ENCODE assay signal across 20 cellular contexts in genomic region chr13:77055158-77055557, GRCh38. TPM values are rescaled to one million over a fixed set of nuclear protein-coding genes. Genes with fewer than 3 reads are reported as not detected.
DNase-seq lines count a peak whose midpoint lies in the region; ATAC-seq, FAIRE-seq and TF ChIP-seq lines count a peak whose summit lies in the region.
"Had no signal": no experiment of that assay in that cellular context is flagged by ENCODE, and none has a peak within 500 bp of the region (broad histone marks: within the 10 kb centered on the region; RNA-seq: fewer than 3 reads in every experiment).

No MANE protein-coding gene starts in this region.

- intact Hi-C loops in HepG2 (cut with micrococcal nuclease; ENCODE audit: unreplicated experiment) (no loop called here), right lobe of liver (cut with DNase I) (no loop called here)

- ATAC-seq in HepG2 (no peak), T-helper 17 cell (no peak), right lobe of liver (peak; percentile 75 to 82 (median 78))
- no peak for ATAC-seq in stimulated activated memory B cell treated with anti-CD40 and anti-IgM and Interleukin-4, amounts not matched to agents 10 μg/mL and 1 μg/mL and 100 μg/mL, for 72 hours

- H3K4me3 ChIP-seq in liver (ENCODE audit: low read depth in 1 of 3, low read length in 3 of 3) = no peak overlapping the region
- H3K4me3 ChIP-seq in HepG2 (replicated peaks in 1 of 3; ENCODE audit: insufficient read depth in 1 of 3, low read depth in 2 of 3, low read length in 3 of 3) = no peak overlapping the region
- H3K4me3 ChIP-seq in right lobe of liver = peak overlapping the region in 2 of 3 donors; percentile 0 to 5
- H3K4me3 ChIP-seq: BLaER1, HAP-1 had no signal

- H3K27ac ChIP-seq in liver (ENCODE audit: low read depth in 1 of 2, low read length in 2 of 2) (peak overlapping the region; percentile 55 to 69), HepG2 (ENCODE audit: extremely low read length, insufficient read depth, low read length) (no peak overlapping the region), right lobe of liver (peak overlapping the region in 2 of 3 donors; percentile 47 to 59)
- H3K27ac ChIP-seq: BLaER1 had no signal

- H3K4me1 ChIP-seq in liver (ENCODE audit: control insufficient read depth in 4 of 4, insufficient read depth in 4 of 4, low read length in 3 of 4) (peaks cover 10 to 44% (median 31%) of the 10 kb centered on the region in 4 donors), HepG2 (ENCODE audit: insufficient read depth, low read length) (peaks cover 12% of the 10 kb centered on the region; the same call in 1 of the 2 replicates), right lobe of liver (peaks cover 0 to 38% (median 13%) of the 10 kb centered on the region in 4 donors)
- H3K4me1 ChIP-seq: BLaER1, HAP-1 had no signal

- no peak overlapping the region for H2AFZ ChIP-seq in HepG2 (ENCODE audit: low read length)

- POLR2A ChIA-PET in HepG2 (lab: Yijun Ruan, JAX) = interaction anchor here (2.2 kb wide), 1 partner anchor 29 kb away, joined by 5 read pairs; the partner anchor contains the start of gene FBXL3

- no TSS peak for BruUV-seq in HepG2 (replicated peaks; lab: Mats Ljungman, UMichigan)

- H3K27me3 ChIP-seq in liver (ENCODE audit: control insufficient read depth in 4 of 4, insufficient read depth in 4 of 4, low read length in 3 of 4) = no peaks in the 10 kb centered on the region
- H3K27me3 ChIP-seq in HepG2 (ENCODE audit: control insufficient read depth in 1 of 2, insufficient read depth in 2 of 2, low read length in 2 of 2) = no peaks in the 10 kb centered on the region
- no peaks in the 10 kb centered on the region for H3K27me3 ChIP-seq in right lobe of liver
- H3K27me3 ChIP-seq: BLaER1 had no signal

- H3K9ac ChIP-seq in liver (ENCODE audit: low read depth in 1 of 2, low read length in 2 of 2) (no peak overlapping the region), HepG2 (ENCODE audit: insufficient read depth, low read depth, low read length) (no peak overlapping the region)
- H3K9ac ChIP-seq: BLaER1 had no signal

- H3K27ac Mint-ChIP-seq in T-helper 17 cell = peak overlapping the region; percentile 72
- peak overlapping the region; percentile 26 for H3K27ac Mint-ChIP-seq in stimulated activated memory B cell treated with anti-CD40 and anti-IgM and Interleukin-4, amounts not matched to agents 10 μg/mL and 1 μg/mL and 100 μg/mL, for 72 hours
- H3K27ac Mint-ChIP-seq: CD4-positive, alpha-beta T cell had no signal

- H3K9me3 ChIP-seq in liver (ENCODE audit: control insufficient read depth in 4 of 4, low read length in 3 of 4) (no peaks in the 10 kb centered on the region), HepG2 (ENCODE audit: low read length) (no peaks in the 10 kb centered on the region), T-helper 17 cell (ENCODE audit: control insufficient read depth, low read length, poor library complexity, severe bottlenecking) (no peaks in the 10 kb centered on the region), right lobe of liver (no peaks in the 10 kb centered on the region)
- H3K9me3 ChIP-seq: BLaER1, HAP-1 had no signal

- TF ChIP-seq RAD21 in liver (IDR thresholded peaks at IDR 0.05) (peak; percentile 10 to 27), HepG2 (CRISPR knock-in tag; IDR thresholded peaks at IDR 0.05) (no peak)

- 34% methylated on average over 2 of the region's 2 CpGs for WGBS in liver
- 80% methylated on average over 2 of the region's 2 CpGs for WGBS in HepG2 (ENCODE audit: low lambda C conversion rate)
- 20% methylated on average over 2 of the region's 2 CpGs for WGBS in right lobe of liver (ENCODE audit: insufficient coverage, low coverage, low lambda C conversion rate, missing lambda C conversion rate)

- no peak for TF ChIP-seq EP300 in HepG2 (IDR thresholded peaks at IDR 0.05; ENCODE audit: low read depth in 2 of 2, low read length in 2 of 2)
- no peak for TF ChIP-seq EP300 in HepG2 (CRISPR knock-in tag; IDR thresholded peaks at IDR 0.05; ENCODE audit: borderline replicate concordance)

- peaks cover 14% of the 10 kb centered on the region for H3K36me3 Mint-ChIP-seq in T-helper 17 cell (ENCODE audit: low read depth)
- H3K36me3 Mint-ChIP-seq in stimulated activated memory B cell treated with anti-CD40 and anti-IgM and Interleukin-4, amounts not matched to agents 10 μg/mL and 1 μg/mL and 100 μg/mL, for 72 hours = peaks cover 49% of the 10 kb centered on the region

- CTCF ChIA-PET in HepG2 (lab: Yijun Ruan, JAX; ENCODE audit: low intra/inter-chr PET ratio, low total read pairs) = no interaction called here

- H3K79me2 ChIP-seq in HepG2 (ENCODE audit: insufficient read depth, low read length) = no peaks in the 10 kb centered on the region

- no peak overlapping the region for H3K4me2 ChIP-seq in HepG2 (ENCODE audit: low read depth, low read length)
- H3K4me2 ChIP-seq: BLaER1 had no signal

- in situ Hi-C loops in HepG2 (cut with HindIII; ENCODE audit: extremely low pct_ligation_motif_present, low pct_unique_long_range_greater_than_20kb) = no loop called here

- DNase-seq in HepG2 (ENCODE audit: low spot score) (no peak), T-helper 17 cell (no peak), right lobe of liver (no peak), middle frontal gyrus (ENCODE audit: extremely low spot score, low spot score) (no peak), DMS114 treated with DMSO at 0.1 percent for 48 hours (lab: John Stamatoyannopoulos, UW; ENCODE audit: unreplicated experiment) (no peak), DMS153 treated with DMSO at 0.1 percent for 48 hours (lab: John Stamatoyannopoulos, UW; ENCODE audit: unreplicated experiment) (no peak)
- DNase-seq: AML-193; Calu3; CD4-positive, alpha-beta T cell; DMS 273 treated with DMSO at 0.1 percent for 48 hours; DMS79 treated with DMSO at 0.1 percent for 48 hours; EL; GDM1 had no signal

- no peak for TF ChIP-seq POLR2A in HepG2 (IDR thresholded peaks at IDR 0.05; ENCODE audit: insufficient read depth in 1 of 2, low read depth in 2 of 2, low read length in 2 of 2)
- TF ChIP-seq POLR2A in right lobe of liver (IDR thresholded peaks at IDR 0.05) = no peak

- no peak for FAIRE-seq in HepG2 (lab: Jason Lieb, UNC)
- FAIRE-seq: GM19239, H1 had no signal

- no peak for TF ChIP-seq CTCF in liver (IDR thresholded peaks at IDR 0.05; ENCODE audit: low read depth, low read length, missing input control)
- no peak for TF ChIP-seq CTCF in HepG2 (CRISPR knock-in tag; IDR thresholded peaks at IDR 0.05)
- no peak for TF ChIP-seq CTCF in right lobe of liver (IDR thresholded peaks at IDR 0.05)

- H3K27me3 Mint-ChIP-seq in T-helper 17 cell = no peaks in the 10 kb centered on the region
- no peaks in the 10 kb centered on the region for H3K27me3 Mint-ChIP-seq in stimulated activated memory B cell treated with anti-CD40 and anti-IgM and Interleukin-4, amounts not matched to agents 10 μg/mL and 1 μg/mL and 100 μg/mL, for 72 hours
- H3K27me3 Mint-ChIP-seq: CD4-positive, alpha-beta T cell; IgD-negative memory B cell had no signal

- H3K4me3 Mint-ChIP-seq in T-helper 17 cell = no peak overlapping the region
- no peak overlapping the region for H3K4me3 Mint-ChIP-seq in stimulated activated memory B cell treated with anti-CD40 and anti-IgM and Interleukin-4, amounts not matched to agents 10 μg/mL and 1 μg/mL and 100 μg/mL, for 72 hours
- H3K4me3 Mint-ChIP-seq: CD4-positive, alpha-beta T cell; IgD-negative memory B cell had no signal

- no peaks in the 10 kb centered on the region for H4K20me1 ChIP-seq in HepG2 (ENCODE audit: insufficient read depth, low read length)
- H4K20me1 ChIP-seq: BLaER1 had no signal

- H3K36me3 ChIP-seq in liver (ENCODE audit: control insufficient read depth in 4 of 4, insufficient read depth in 3 of 4, low read depth in 1 of 4, low read length in 3 of 4) (peaks cover 0 to 17% (median 9%) of the 10 kb centered on the region in 4 donors), HepG2 (replicated peaks in 1 of 2; ENCODE audit: control insufficient read depth in 1 of 2, insufficient read depth in 2 of 2, low read length in 2 of 2) (peaks cover 2 to 16% of the 10 kb centered on the region in 2 experiments; a peak in 3 of 5 replicates), right lobe of liver (peaks cover 0 to 14% (median 0%) of the 10 kb centered on the region in 4 donors)

- no peaks in the 10 kb centered on the region for H3K9me3 Mint-ChIP-seq in stimulated activated memory B cell treated with anti-CD40 and anti-IgM and Interleukin-4, amounts not matched to agents 10 μg/mL and 1 μg/mL and 100 μg/mL, for 72 hours
- H3K9me3 Mint-ChIP-seq: CD4-positive, alpha-beta T cell; IgD-negative memory B cell had no signal

- H3K4me1 Mint-ChIP-seq in T-helper 17 cell = peaks cover 3% of the 10 kb centered on the region
- no peaks in the 10 kb centered on the region for H3K4me1 Mint-ChIP-seq in stimulated activated memory B cell treated with anti-CD40 and anti-IgM and Interleukin-4, amounts not matched to agents 10 μg/mL and 1 μg/mL and 100 μg/mL, for 72 hours

TF ChIP-seq in HepG2, 621 proteins besides CTCF, POLR2A, EP300 and RAD21 (continues in another document):
- no peak for TF ChIP-seq PHF5A (CRISPR knock-in tag; IDR thresholded peaks at IDR 0.05; ENCODE audit: low read depth, unreplicated experiment)
- TF ChIP-seq GTF2F1 (IDR thresholded peaks at IDR 0.05; ENCODE audit: low read length) = no peak

RNA-seq across cellular contexts. Expression of gene FBXL3, which starts 28.2 kb away (rescaled TPM):
- total RNA-seq in liver (10 to 100 TPM; 42.5 to 60.4 TPM), HepG2 (2016; rRNA removed; fragmentation: Illumina TruSeq; extraction: Trizol) (18.5 and 22.6 TPM in 2 replicates), T-helper 17 cell (10 to 100 TPM; 74.3 to 81.2 TPM), right lobe of liver (10 to 100 TPM; 13.6 to 31.4 (median 19.7) TPM)
- polyA plus RNA-seq in liver (10 to 100 TPM; 10.2 to 13.6 TPM), HepG2 (2011; rRNA removed) (10.6 and 11.5 TPM in 2 replicates)
- total RNA-seq in HepG2 (2016; cell fraction: cytosol; rRNA removed; fragmentation: Illumina TruSeq; extraction: Trizol; ENCODE audit: low read depth) = 2.3 and 2.6 TPM in 2 replicates
- total RNA-seq in HepG2 (2016; cell fraction: insoluble cytoplasmic fraction; rRNA removed; fragmentation: Illumina TruSeq; extraction: Trizol) = 18.5 and 23.2 TPM in 2 replicates
- total RNA-seq in HepG2 (2016; cell fraction: membrane; rRNA removed; fragmentation: Illumina TruSeq; extraction: Trizol) = 7.6 and 9.0 TPM in 2 replicates
- total RNA-seq in HepG2 (2016; cell fraction: nucleus; rRNA removed; fragmentation: Illumina TruSeq; extraction: Trizol) = 20.3 and 21.3 TPM in 2 replicates
- polyA plus RNA-seq in HepG2 (2011; cell fraction: cytosol; rRNA removed) = 6.0 and 9.2 TPM in 2 replicates
- polyA plus RNA-seq in HepG2 (2011; cell fraction: nucleus; rRNA removed) = 7.8 and 8.4 TPM in 2 replicates
- 13.9 and 14.9 TPM in 2 replicates for polyA plus RNA-seq in HepG2 (2012)
- polyA plus RNA-seq in HepG2 (2016; cell fraction: cytosol; fragmentation: Illumina TruSeq; extraction: Trizol; ENCODE audit: low read depth) = 0.85 and 1.0 TPM in 2 replicates
- polyA plus RNA-seq in HepG2 (2016; cell fraction: insoluble cytoplasmic fraction; fragmentation: Illumina TruSeq; extraction: Trizol; ENCODE audit: low read depth) = 18.4 and 20.6 TPM in 2 replicates
- polyA plus RNA-seq in HepG2 (2016; cell fraction: membrane; fragmentation: Illumina TruSeq; extraction: Trizol; ENCODE audit: low read depth) = 4.1 and 4.8 TPM in 2 replicates
- 15.3 and 17.3 TPM in 2 replicates for polyA plus RNA-seq in HepG2 (2016; cell fraction: nucleus; fragmentation: Illumina TruSeq; extraction: Trizol; ENCODE audit: insufficient read depth, low read depth)
- 12.2 and 30.0 TPM in 2 replicates for polyA minus RNA-seq in HepG2 (2011; rRNA and poly(A)+ RNA removed; ENCODE audit: low replicate concordance)
- 14.8 and 21.8 TPM in 2 replicates for polyA minus RNA-seq in HepG2 (2011; cell fraction: cytosol; rRNA and poly(A)+ RNA removed)
- polyA minus RNA-seq in HepG2 (2011; cell fraction: nucleus; rRNA and poly(A)+ RNA removed) = 49.8 and 50.1 TPM in 2 replicates

Comparison
In these comparisons a context has a peak if more than half of its experiments do, and no peak if none do; other contexts are left out.
1. H3K4me3 ChIP-seq: peak in right lobe of liver (2 of 3); none in liver (0 of 3) and HepG2 (0 of 3).
2. ATAC-seq: peak in right lobe of liver (4 of 4); none in HepG2 (single experiment), T-helper 17 cell (single experiment) and stimulated activated memory B cell treated with anti-CD40 and anti-IgM and Interleukin-4, amounts not matched to agents 10 μg/mL and 1 μg/mL and 100 μg/mL, for 72 hours (single experiment).